16 cellular contexts compared by ENCODE assay signal in genomic region chr4:6523251-6523650, GRCh38. TPM values are rescaled to one million over a fixed set of nuclear protein-coding genes. Genes with fewer than 3 reads are reported as not detected.
DNase-seq lines count a peak whose midpoint lies in the region; ATAC-seq and TF ChIP-seq lines count a peak whose summit lies in the region.
"Had no signal": no experiment of that assay in that cellular context is flagged by ENCODE, and none has a peak within 500 bp of the region (broad histone marks: within the 10 kb centered on the region; RNA-seq: fewer than 3 reads in every experiment).

No MANE protein-coding gene starts in this region.

- DNase-seq in GM23248 (peak; percentile 26), PC-3 (peak; percentile 39), dermis blood vessel endothelial cell (peak; percentile 7), non-pigmented ciliary epithelial cell (ENCODE audit: low read depth) (peak; percentile 8), dorsolateral prefrontal cortex (no peak)
- DNase-seq in activated CD8-positive, alpha-beta T cell treated with anti-CD3 and anti-CD28 coated beads, Interleukin-2, amount 10 ng/mL, durations not matched to agents 7 days and 5 days, result no peak
- no peak for DNase-seq in activated CD8-positive, alpha-beta memory T cell treated with anti-CD3 and anti-CD28 coated beads, Interleukin-2, amount 50 U/mL, for 4 hours
- DNase-seq: CD8-positive, alpha-beta memory T cell; H9; NCI-H1048; NCI-H2107; NCI-H446 treated with DMSO at 0.1 percent for 48 hours; NCI-H774; Peyer's patch; SHP77 treated with DMSO at 0.1 percent for 48 hours had no signal

- H3K27me3 ChIP-seq in GM23248 (replicated peaks; ENCODE audit: insufficient read depth) (peaks cover 9% of the 10 kb centered on the region), PC-3 (ENCODE audit: low read length) (no peaks in the 10 kb centered on the region), dorsolateral prefrontal cortex (no peaks in the 10 kb centered on the region)
- H3K27me3 ChIP-seq: BLaER1, Peyer's patch had no signal

- H2AFZ ChIP-seq in GM23248 (no peak overlapping the region), PC-3 (ENCODE audit: low read length) (no peak overlapping the region)

- no peak overlapping the region for H3K27ac Mint-ChIP-seq in activated CD8-positive, alpha-beta T cell treated with anti-CD3 and anti-CD28 coated beads, Interleukin-2, amount 10 ng/mL, durations not matched to agents 7 days and 5 days
- H3K27ac Mint-ChIP-seq: CD8-positive, alpha-beta memory T cell; H9 had no signal

- intact Hi-C loops in PC-3 (cut with micrococcal nuclease), result no loop called here
- intact Hi-C loops in dorsolateral prefrontal cortex (cut with DNase I), result no loop called here

- H3K4me1 Mint-ChIP-seq in activated CD8-positive, alpha-beta T cell treated with anti-CD3 and anti-CD28 coated beads, Interleukin-2, amount 10 ng/mL, durations not matched to agents 7 days and 5 days (ENCODE audit: low read depth), result no peaks in the 10 kb centered on the region
- H3K4me1 Mint-ChIP-seq: CD8-positive, alpha-beta memory T cell had no signal

- H4K20me1 ChIP-seq in GM23248 (ENCODE audit: insufficient read depth) (no peaks in the 10 kb centered on the region), PC-3 (ENCODE audit: low read length) (no peaks in the 10 kb centered on the region)
- H4K20me1 ChIP-seq: BLaER1 had no signal

- no peak overlapping the region for H3K9ac ChIP-seq in GM23248
- no peak overlapping the region for H3K9ac ChIP-seq in PC-3 (ENCODE audit: low read length)
- H3K9ac ChIP-seq: BLaER1 had no signal

- CTCF ChIA-PET in PC-3 (lab: Charles Lee), result no interaction called here
- CTCF ChIA-PET in activated CD8-positive, alpha-beta T cell treated with anti-CD3 and anti-CD28 coated beads, Interleukin-2, amount 10 ng/mL, durations not matched to agents 7 days and 5 days (lab: Charles Lee), result no interaction called here

- no peaks in the 10 kb centered on the region for H3K9me3 Mint-ChIP-seq in activated CD8-positive, alpha-beta T cell treated with anti-CD3 and anti-CD28 coated beads, Interleukin-2, amount 10 ng/mL, durations not matched to agents 7 days and 5 days (ENCODE audit: insufficient read depth)
- H3K9me3 Mint-ChIP-seq: CD8-positive, alpha-beta memory T cell; H9 had no signal

- H3K27me3 Mint-ChIP-seq in activated CD8-positive, alpha-beta T cell treated with anti-CD3 and anti-CD28 coated beads, Interleukin-2, amount 10 ng/mL, durations not matched to agents 7 days and 5 days (ENCODE audit: low read depth), result no peaks in the 10 kb centered on the region

- H3K9me2 ChIP-seq in GM23248 (ENCODE audit: insufficient read depth) (no peaks in the 10 kb centered on the region), PC-3 (replicated peaks; ENCODE audit: low read length) (no peaks in the 10 kb centered on the region)

- POLR2A ChIA-PET in PC-3 (lab: Charles Lee; ENCODE audit: unreplicated experiment), result no interaction called here
- POLR2A ChIA-PET in activated CD8-positive, alpha-beta T cell treated with anti-CD3 and anti-CD28 coated beads, Interleukin-2, amount 10 ng/mL, durations not matched to agents 7 days and 5 days (lab: Charles Lee), result no interaction called here

- H3K4me3 ChIP-seq in GM23248 (no peak overlapping the region), PC-3 (ENCODE audit: low read length) (no peak overlapping the region), dorsolateral prefrontal cortex (no peak overlapping the region)
- H3K4me3 ChIP-seq: BLaER1, Peyer's patch had no signal

- H3K36me3 ChIP-seq in GM23248 (ENCODE audit: low read depth) (no peaks in the 10 kb centered on the region), PC-3 (ENCODE audit: low read depth, low read length) (no peaks in the 10 kb centered on the region)
- H3K36me3 ChIP-seq: BLaER1, Peyer's patch had no signal

- H3F3A ChIP-seq in GM23248 (ENCODE audit: insufficient read depth) (no peaks in the 10 kb centered on the region), PC-3 (ENCODE audit: low read length, unreplicated experiment) (no peaks in the 10 kb centered on the region)

- H3K4me3 Mint-ChIP-seq in activated CD8-positive, alpha-beta T cell treated with anti-CD3 and anti-CD28 coated beads, Interleukin-2, amount 10 ng/mL, durations not matched to agents 7 days and 5 days, result no peak overlapping the region
- H3K4me3 Mint-ChIP-seq: CD8-positive, alpha-beta memory T cell; H9 had no signal

- H3K79me2 ChIP-seq in GM23248 (ENCODE audit: insufficient read depth) (no peaks in the 10 kb centered on the region), PC-3 (ENCODE audit: low read length) (no peaks in the 10 kb centered on the region)

- H3K4me1 ChIP-seq in GM23248 (ENCODE audit: insufficient read depth) (no peaks in the 10 kb centered on the region), PC-3 (ENCODE audit: insufficient read depth, low read length) (no peaks in the 10 kb centered on the region)
- H3K4me1 ChIP-seq: Peyer's patch had no signal

- TF ChIP-seq CTCF in PC-3 (conservative IDR thresholded peaks at IDR 0.05; ENCODE audit: low read depth, low read length) (no peak), dorsolateral prefrontal cortex (IDR thresholded peaks at IDR 0.05 in 54 of 56, conservative IDR thresholded peaks at IDR 0.05 in 2 of 56; ENCODE audit: low read depth in 1 of 56, partially characterized antibody in 56 of 56) (no peak)

- in situ Hi-C loops in GM23248 (cut with MboI), result no loop called here

- 59 to 64% methylated on average over 9 of the region's 9 CpGs for whole genome bisulfite sequencing in GM23248 (ENCODE audit: low coverage in 1 of 2, low lambda C conversion rate in 2 of 2, missing lambda C conversion rate in 2 of 2), 2 experiments

- ATAC-seq in PC-3, result no peak
- ATAC-seq in activated CD8-positive, alpha-beta T cell treated with anti-CD3 and anti-CD28 coated beads, Interleukin-2, amount 10 ng/mL, durations not matched to agents 7 days and 5 days, result no peak

- H3K9me3 ChIP-seq in GM23248 (ENCODE audit: low read depth) (no peaks in the 10 kb centered on the region), PC-3 (ENCODE audit: low read length) (no peaks in the 10 kb centered on the region)
- H3K9me3 ChIP-seq: BLaER1, Peyer's patch had no signal

- H3K27ac ChIP-seq in GM23248, result no peak overlapping the region
- H3K27ac ChIP-seq in PC-3 (ENCODE audit: low read length), result no peak overlapping the region
- H3K27ac ChIP-seq in dorsolateral prefrontal cortex, result peak overlapping the region in 1 of 59 donors; percentile 14
- H3K27ac ChIP-seq: BLaER1, Peyer's patch had no signal

- H3K4me2 ChIP-seq in GM23248 (ENCODE audit: unreplicated experiment), result no peak overlapping the region
- no peak overlapping the region for H3K4me2 ChIP-seq in PC-3 (ENCODE audit: low read length)
- H3K4me2 ChIP-seq: BLaER1 had no signal

- BruUV-seq in PC-3 (replicated peaks; lab: Mats Ljungman, UMichigan), result no TSS peak

- no peaks in the 10 kb centered on the region for H3K36me3 Mint-ChIP-seq in activated CD8-positive, alpha-beta T cell treated with anti-CD3 and anti-CD28 coated beads, Interleukin-2, amount 10 ng/mL, durations not matched to agents 7 days and 5 days (ENCODE audit: low read depth)
- H3K36me3 Mint-ChIP-seq: CD8-positive, alpha-beta memory T cell had no signal

RNA-seq across cellular contexts. Expression of gene PPP2R2C, which starts 50.8 kb away (rescaled TPM):
- total RNA-seq in GM23248 (2014; rRNA removed; shearing (Covaris generic)), result not detected in 2 replicates
- polyA plus RNA-seq in GM23248 (2016; fragmentation: Nextera tagmentation; extraction: Ambion mirVana), result not detected in 2 replicates
- total RNA-seq in PC-3 (2014; rRNA removed) (7.0 and 9.5 TPM in 2 replicates), dermis blood vessel endothelial cell (0.34 and 0.70 TPM in 2 replicates), dorsolateral prefrontal cortex (100 to 1,000 TPM; 133 to 356 (median 270) TPM)
- not detected for total RNA-seq in activated CD8-positive, alpha-beta T cell treated with anti-CD3 and anti-CD28 coated beads, Interleukin-2, amount 10 ng/mL, durations not matched to agents 7 days and 5 days
- total RNA-seq: CD8-positive, alpha-beta memory T cell had no signal
- polyA plus RNA-seq: CD8-positive, alpha-beta memory T cell had no signal

RNA-seq across cellular contexts. Expression of gene MAN2B2, which starts 51.7 kb away (rescaled TPM):
- 40.1 and 50.1 TPM in 2 replicates for total RNA-seq in GM23248 (2014; rRNA removed; shearing (Covaris generic))
- 28.7 and 30.5 TPM in 2 replicates for polyA plus RNA-seq in GM23248 (2016; fragmentation: Nextera tagmentation; extraction: Ambion mirVana)
- total RNA-seq in PC-3 (2014; rRNA removed) (8.5 and 9.8 TPM in 2 replicates), dermis blood vessel endothelial cell (12.3 and 22.7 TPM in 2 replicates), dorsolateral prefrontal cortex (10 to 100 TPM; 22.1 to 45.0 (median 34.3) TPM)
- total RNA-seq in activated CD8-positive, alpha-beta T cell treated with anti-CD3 and anti-CD28 coated beads, Interleukin-2, amount 10 ng/mL, durations not matched to agents 7 days and 5 days, result 10 to 100 TPM; 27.6 to 29.1 TPM

Comparison
In these comparisons a context has a peak if more than half of its experiments do, and no peak if none do; other contexts are left out.
1. DNase-seq: peak in GM23248 (single experiment), PC-3 (single experiment), dermis blood vessel endothelial cell (single experiment) and non-pigmented ciliary epithelial cell (single experiment); none in activated CD8-positive, alpha-beta T cell treated with anti-CD3 and anti-CD28 coated beads, Interleukin-2, amount 10 ng/mL, durations not matched to agents 7 days and 5 days (single experiment), activated CD8-positive, alpha-beta memory T cell treated with anti-CD3 and anti-CD28 coated beads, Interleukin-2, amount 50 U/mL, for 4 hours (single experiment) and dorsolateral prefrontal cortex (0 of 10).
2. RNA of gene PPP2R2C, which starts 50.8 kb away (total RNA-seq): 133 to 356 TPM in dorsolateral prefrontal cortex; 7.0 to 9.5 TPM in PC-3, 0.34 to 0.70 TPM in dermis blood vessel endothelial cell, not detected in GM23248 and not detected in activated CD8-positive, alpha-beta T cell treated with anti-CD3 and anti-CD28 coated beads, Interleukin-2, amount 10 ng/mL, durations not matched to agents 7 days and 5 days; every median in the first group is over 10 times any median in the second.